In the genomic region with DNA sequence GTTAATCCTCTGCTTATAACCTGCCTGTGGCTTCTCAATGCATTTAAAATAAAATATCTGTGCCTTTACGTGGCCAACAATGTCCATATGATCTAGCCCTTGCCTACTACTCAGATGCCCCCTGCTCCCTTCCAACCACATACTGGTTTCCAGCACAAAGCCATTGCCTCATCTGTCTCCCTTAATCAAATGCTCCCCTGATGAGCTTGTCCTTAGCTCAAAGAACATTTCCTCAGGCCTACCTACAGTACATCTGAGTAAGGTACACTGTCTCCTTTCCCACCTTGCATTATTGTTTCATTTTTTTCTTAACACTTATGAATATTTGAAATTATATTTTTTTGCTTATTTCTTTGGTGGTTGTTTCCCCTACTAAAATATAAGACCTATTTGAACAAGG, we compare ENCODE assay signal across 23 cellular contexts.
"Had no signal": no experiment of that assay in that cellular context is flagged by ENCODE, and none has a peak within 500 bp of the region (broad histone marks: within the 10 kb centered on the region; RNA-seq: fewer than 3 reads in every experiment).

No MANE protein-coding gene starts in this region.

- H3K4me1 ChIP-seq: colonic mucosa, prostate gland, right atrium auricular region, thyroid gland had no signal

- H3K9me3 ChIP-seq: colonic mucosa, gastrocnemius medialis, lower lobe of right lung, pancreas, prostate gland, right atrium auricular region, stomach, thyroid gland had no signal

- H3K36me3 ChIP-seq: colonic mucosa, gastrocnemius medialis, lower lobe of right lung, pancreas, prostate gland, right atrium auricular region, stomach, thyroid gland had no signal

- H3K27ac Mint-ChIP-seq: dendritic cell treated with granulocyte-macrophage colony-stimulating factor and Interleukin-4, amounts not matched to agents 40 ng/mL and 50 ng/mL, for 4 days; endodermal cell; stimulated activated effector memory CD8-positive, alpha-beta T cell treated with anti-CD3 and anti-CD28 coated beads, Interleukin-12 subunit alpha, Interleukin-12 subunit beta, amount 100 ng/mL, for 72 hours; type B pancreatic cell had no signal

- H3K27ac ChIP-seq: colonic mucosa, epithelial cell of prostate, gastrocnemius medialis, lower lobe of right lung, pancreas, prostate gland, right atrium auricular region, thyroid gland had no signal

- H3K4me1 Mint-ChIP-seq: stimulated activated effector memory CD8-positive, alpha-beta T cell treated with anti-CD3 and anti-CD28 coated beads, Interleukin-12 subunit alpha, Interleukin-12 subunit beta, amount 100 ng/mL, for 72 hours had no signal

- H3K4me3 ChIP-seq: colonic mucosa, gastrocnemius medialis, lower lobe of right lung, pancreas, prostate gland, right atrium auricular region, stomach, thyroid gland had no signal

- H3K4me3 Mint-ChIP-seq: dendritic cell treated with granulocyte-macrophage colony-stimulating factor and Interleukin-4, amounts not matched to agents 40 ng/mL and 50 ng/mL, for 4 days; endodermal cell; naive thymus-derived CD8-positive, alpha-beta T cell; stimulated activated effector memory CD8-positive, alpha-beta T cell treated with anti-CD3 and anti-CD28 coated beads, Interleukin-12 subunit alpha, Interleukin-12 subunit beta, amount 100 ng/mL, for 72 hours; type B pancreatic cell had no signal

- H3K27me3 ChIP-seq: colonic mucosa, gastrocnemius medialis, pancreas, right atrium auricular region, stomach, thyroid gland had no signal

- H3K36me3 Mint-ChIP-seq: naive thymus-derived CD8-positive, alpha-beta T cell; stimulated activated effector memory CD8-positive, alpha-beta T cell treated with anti-CD3 and anti-CD28 coated beads, Interleukin-12 subunit alpha, Interleukin-12 subunit beta, amount 100 ng/mL, for 72 hours; type B pancreatic cell had no signal

- H3K9me3 Mint-ChIP-seq: dendritic cell treated with granulocyte-macrophage colony-stimulating factor and Interleukin-4, amounts not matched to agents 40 ng/mL and 50 ng/mL, for 4 days; endodermal cell; naive thymus-derived CD8-positive, alpha-beta T cell; stimulated activated effector memory CD8-positive, alpha-beta T cell treated with anti-CD3 and anti-CD28 coated beads, Interleukin-12 subunit alpha, Interleukin-12 subunit beta, amount 100 ng/mL, for 72 hours; type B pancreatic cell had no signal

- ATAC-seq: esophagus mucosa; gastrocnemius medialis; left ventricle myocardium superior; lower lobe of right lung; naive thymus-derived CD8-positive, alpha-beta T cell; pancreas; sciatic nerve; stimulated activated effector memory CD8-positive, alpha-beta T cell treated with anti-CD3 and anti-CD28 coated beads, Interleukin-12 subunit alpha, Interleukin-12 subunit beta, amount 100 ng/mL, for 72 hours had no signal

- H3K27me3 Mint-ChIP-seq: dendritic cell treated with granulocyte-macrophage colony-stimulating factor and Interleukin-4, amounts not matched to agents 40 ng/mL and 50 ng/mL, for 4 days; type B pancreatic cell had no signal

- DNase-seq: colonic mucosa; effector CD8-positive, alpha-beta T cell; endodermal cell; foreskin fibroblast; gastrocnemius medialis; head of caudate nucleus; left ventricle myocardium superior; lower lobe of right lung; naive thymus-derived CD8-positive, alpha-beta T cell; pancreas; stimulated activated CD4-positive, alpha-beta T cell treated with anti-CD3 and anti-CD28 coated beads, Interleukin-2, amount 100 ng/mL, for 24 hours; stimulated activated CD4-positive, alpha-beta T cell treated with anti-CD3 and anti-CD28 coated beads, Interleukin-4, amount 100 ng/mL, for 24 hours; stimulated activated naive CD4-positive, alpha-beta T cell treated with Interleukin-2 at 50 U/mL for 16 hours; stomach; thyroid gland had no signal
